Comparison of ENCODE assay signal across 22 cellular contexts in the genomic region with DNA sequence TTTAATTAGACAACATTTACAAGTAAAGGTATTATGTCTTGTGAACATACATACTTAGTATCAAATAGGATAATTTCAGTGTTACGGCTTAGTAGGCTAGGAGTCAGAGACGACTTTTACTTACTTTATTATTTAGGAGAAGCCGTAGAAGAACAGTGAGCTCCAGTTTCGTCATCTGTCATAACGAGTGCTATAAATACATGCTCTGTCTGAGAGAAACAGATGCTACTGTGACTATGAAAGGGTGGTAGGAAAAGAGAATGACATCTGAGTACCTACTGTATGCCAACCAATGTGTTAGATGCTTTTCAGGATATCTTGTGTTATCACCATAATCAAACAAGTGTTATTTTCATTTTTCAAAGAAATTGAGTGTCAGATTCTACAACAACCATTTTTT.
"Had no signal": no experiment of that assay in that cellular context is flagged by ENCODE, and none has a peak within 500 bp of the region (broad histone marks: within the 10 kb centered on the region; RNA-seq: fewer than 3 reads in every experiment).

No MANE protein-coding gene starts in this region.

- H3K27ac Mint-ChIP-seq: activated naive CD4-positive, alpha-beta T cell treated with anti-CD3 and anti-CD28 coated beads, Interleukin-2, amount 50 U/mL, for 72 hours; activated T-helper 1 cell treated with anti-CD3 and anti-CD28 coated beads, Interleukin-12 subunit alpha, Interleukin-12 subunit beta, Interleukin-2, Interleukin-4 antibody, amounts not matched to agents 30 ng/mL and 10 ng/mL and 1 ng/mL, durations not matched to agents 14 hours and 24 hours and 36 hours; natural killer cell treated with Interleukin-12 subunit alpha and Interleukin-12 subunit beta and Interleukin-15 and Interleukin-18, amount 100 ng/mL, for 72 hours; stimulated activated naive CD8-positive, alpha-beta T cell treated with anti-CD3 and anti-CD28 coated beads, Interleukin-15, amount 100 ng/mL, for 72 hours; type B pancreatic cell had no signal

- H3K4me3 Mint-ChIP-seq: activated T-helper 1 cell treated with anti-CD3 and anti-CD28 coated beads, Interleukin-12 subunit alpha, Interleukin-12 subunit beta, Interleukin-2, Interleukin-4 antibody, amounts not matched to agents 30 ng/mL and 10 ng/mL and 1 ng/mL, durations not matched to agents 14 hours and 24 hours and 36 hours; natural killer cell treated with Interleukin-12 subunit alpha and Interleukin-12 subunit beta and Interleukin-15 and Interleukin-18, amount 100 ng/mL, for 72 hours; stimulated activated naive CD8-positive, alpha-beta T cell treated with anti-CD3 and anti-CD28 coated beads, Interleukin-15, amount 100 ng/mL, for 72 hours; type B pancreatic cell had no signal

- H3K4me1 Mint-ChIP-seq: stimulated activated naive CD8-positive, alpha-beta T cell treated with anti-CD3 and anti-CD28 coated beads, Interleukin-15, amount 100 ng/mL, for 72 hours had no signal

- H3K27ac ChIP-seq: adrenal gland, breast epithelium, hepatocyte, lower lobe of right lung, WERI-Rb-1 had no signal

- H3K4me3 ChIP-seq: adrenal gland, breast epithelium, hepatocyte, lower lobe of right lung, smooth muscle cell had no signal

- H3K9me3 Mint-ChIP-seq: activated T-helper 1 cell treated with anti-CD3 and anti-CD28 coated beads, Interleukin-12 subunit alpha, Interleukin-12 subunit beta, Interleukin-2, Interleukin-4 antibody, amounts not matched to agents 30 ng/mL and 10 ng/mL and 1 ng/mL, durations not matched to agents 14 hours and 24 hours and 36 hours; stimulated activated naive CD8-positive, alpha-beta T cell treated with anti-CD3 and anti-CD28 coated beads, Interleukin-15, amount 100 ng/mL, for 72 hours had no signal

- H3K27me3 Mint-ChIP-seq: natural killer cell treated with Interleukin-12 subunit alpha and Interleukin-12 subunit beta and Interleukin-15 and Interleukin-18, amount 100 ng/mL, for 72 hours; stimulated activated naive CD8-positive, alpha-beta T cell treated with anti-CD3 and anti-CD28 coated beads, Interleukin-15, amount 100 ng/mL, for 72 hours; type B pancreatic cell had no signal

- H3K27me3 ChIP-seq: adrenal gland, breast epithelium, hepatocyte had no signal

- H3K36me3 ChIP-seq: adrenal gland, breast epithelium, lower lobe of right lung, WERI-Rb-1 had no signal

- H3K9me3 ChIP-seq: adrenal gland, breast epithelium, lower lobe of right lung had no signal

- H3K36me3 Mint-ChIP-seq: activated naive CD4-positive, alpha-beta T cell treated with anti-CD3 and anti-CD28 coated beads, Interleukin-2, amount 50 U/mL, for 72 hours; natural killer cell treated with Interleukin-12 subunit alpha and Interleukin-12 subunit beta and Interleukin-15 and Interleukin-18, amount 100 ng/mL, for 72 hours; type B pancreatic cell had no signal

- ATAC-seq: activated naive CD4-positive, alpha-beta T cell treated with anti-CD3 and anti-CD28 coated beads, Interleukin-2, amount 50 U/mL, for 72 hours; esophagus mucosa; lower lobe of right lung; natural killer cell treated with Interleukin-12 subunit alpha and Interleukin-12 subunit beta and Interleukin-15 and Interleukin-18, amount 100 ng/mL, for 72 hours; stimulated activated naive CD8-positive, alpha-beta T cell treated with anti-CD3 and anti-CD28 coated beads, Interleukin-15, amount 100 ng/mL, for 72 hours had no signal

- H3K4me1 ChIP-seq: adrenal gland, breast epithelium, lower lobe of right lung had no signal

- DNase-seq: activated CD4-positive, alpha-beta T cell treated with anti-CD3 and anti-CD28 coated beads for 1 hour; activated CD8-positive, alpha-beta memory T cell treated with anti-CD3 and anti-CD28 coated beads for 24 hours; activated gamma-delta T cell treated with Interleukin-2 at 50 U/mL for 16 hours; adrenal gland; cerebellar nuclear complex; effector CD4-positive, alpha-beta T cell; left cardiac atrium; lower lobe of right lung; posterior cingulate gyrus; stimulated activated CD4-positive, alpha-beta T cell treated with anti-CD3 and anti-CD28 coated beads, Interleukin-4, amount 100 ng/mL, for 1 hour; stimulated activated naive CD8-positive, alpha-beta T cell treated with anti-CD3 and anti-CD28 coated beads, Interleukin-15, amount 100 ng/mL, for 72 hours; SW 1271; T-helper 2 cell; WERI-Rb-1 had no signal
